10 cellular contexts compared by ENCODE assay signal in the genomic region with DNA sequence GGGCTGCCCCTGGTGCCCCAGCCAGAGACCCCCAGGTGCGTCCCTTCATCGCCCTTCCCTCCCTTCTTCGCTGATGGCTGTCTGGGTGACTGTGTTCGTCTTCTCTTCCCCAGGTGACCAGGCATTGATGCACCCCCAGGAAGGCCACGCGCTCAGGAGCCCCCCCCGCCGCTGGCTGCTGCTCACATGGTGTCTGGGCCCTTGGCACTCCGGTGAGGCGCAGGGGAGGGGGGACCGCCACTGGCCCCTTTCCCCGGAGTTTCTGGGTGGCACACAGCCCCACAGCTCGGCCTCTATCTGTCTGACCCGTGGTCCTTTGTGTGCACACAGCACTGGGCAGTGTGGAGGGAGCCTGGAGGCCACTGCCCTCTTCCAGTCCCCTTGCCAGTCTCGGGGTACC. TPM values are rescaled to one million over a fixed set of nuclear protein-coding genes. Genes with fewer than 3 reads are reported as not detected.
DNase-seq lines count a peak whose midpoint lies in the region; ATAC-seq and TF ChIP-seq lines count a peak whose summit lies in the region.
"Not testable (repeated sequence)": the region's sequence is repeated elsewhere in the genome, so short reads cannot be mapped to it uniquely, and the experiment has no call there.
"Had no signal": no experiment of that assay in that cellular context is flagged by ENCODE, and none has a peak within 500 bp of the region (broad histone marks: within the 10 kb centered on the region; RNA-seq: fewer than 3 reads in every experiment).

No MANE protein-coding gene starts in this region.

- intact Hi-C loops in Right ventricle myocardium superior (cut with DNase I); stomach (cut with DNase I; ENCODE audit: low total_unique reads): not testable (repeated sequence)

- 81% methylated on average over 4 of the region's 15 CpGs; no CpG with 5 or more reads in 1 of the 2 donors for WGBS in lung, 2 donors
- WGBS in stomach, 5 donors = 18 to 23% methylated on average over 3 of the region's 15 CpGs; no CpG with 5 or more reads in 3 of the 5 donors

- TF ChIP-seq EP300 in stomach (IDR thresholded peaks at IDR 0.05) = not testable (repeated sequence)

- POLR2A ChIA-PET in WTC11 (lab: Charles Lee) = not testable (repeated sequence)

- H3K27me3 Mint-ChIP-seq in WTC11 (ENCODE audit: low read depth); osteocyte (ENCODE audit: unreplicated experiment): not testable (repeated sequence)

- peak; percentile 12 for DNase-seq in WTC11 (ENCODE audit: low spot score)
- peak; percentile 9 for DNase-seq in activated naive CD4-positive, alpha-beta T cell treated with anti-CD3 and anti-CD28 coated beads, Interleukin-2, amount 50 U/mL, for 16 hours
- DNase-seq in Right ventricle myocardium superior = peak; percentile 38
- peak; percentile 18 for DNase-seq in islet precursor cell
- DNase-seq in lung (ENCODE audit: low spot score) = peak; percentile 27
- peak; percentile 76 for DNase-seq in osteocyte (ENCODE audit: extremely low spot score, unreplicated experiment)
- DNase-seq in stomach = peak; percentile 18

- CTCF ChIA-PET in WTC11 (lab: Charles Lee) = interaction anchor here (1.4 kb wide), 1 partner anchor 200 kb away, joined by 3 read pairs; no protein-coding TSS in a partner anchor

- TF ChIP-seq CTCF in WTC11 (IDR thresholded peaks at IDR 0.05); lung (IDR thresholded peaks at IDR 0.05; ENCODE audit: control extremely low read depth, extremely low read depth); osteocyte (IDR thresholded peaks at IDR 0.05); stomach (IDR thresholded peaks at IDR 0.05): not testable (repeated sequence)

- not testable (repeated sequence) for ATAC-seq in WTC11; Right ventricle myocardium superior (ENCODE audit: poor library complexity); lung (ENCODE audit: insufficient read depth, low FRiP score)

- not testable (repeated sequence) for H3K36me3 Mint-ChIP-seq in WTC11; osteocyte (ENCODE audit: unreplicated experiment)

- not testable (repeated sequence) for H3K4me3 ChIP-seq in lung, stomach

- not testable (repeated sequence) for H3K27ac ChIP-seq in lung (ENCODE audit: low read depth in 1 of 2, low read length in 1 of 2); stomach

- H3K9me3 Mint-ChIP-seq in WTC11; osteocyte (ENCODE audit: unreplicated experiment): not testable (repeated sequence)

- H3K27ac Mint-ChIP-seq in WTC11 = peak overlapping the region; percentile 89
- H3K27ac Mint-ChIP-seq in osteocyte (ENCODE audit: unreplicated experiment) = not testable (repeated sequence)

- H3K4me3 Mint-ChIP-seq in WTC11; osteocyte (ENCODE audit: unreplicated experiment): not testable (repeated sequence)

- not testable (repeated sequence) for H3K9me3 ChIP-seq in lung (ENCODE audit: control insufficient read depth in 2 of 2, insufficient read depth in 1 of 2, low read length in 1 of 2); stomach

- H3K27me3 ChIP-seq in lung (ENCODE audit: control insufficient read depth, insufficient read depth); stomach: not testable (repeated sequence)

- TF ChIP-seq POLR2A in stomach (IDR thresholded peaks at IDR 0.05) = not testable (repeated sequence)

- not testable (repeated sequence) for H3K4me1 ChIP-seq in lung (ENCODE audit: control insufficient read depth in 2 of 2, insufficient read depth in 2 of 2, low read length in 2 of 2)
- H3K4me1 ChIP-seq in stomach = peaks cover 5 to 19% (median 18%) of the 10 kb centered on the region in 4 donors

- H3K4me1 Mint-ChIP-seq in WTC11; osteocyte (ENCODE audit: unreplicated experiment): not testable (repeated sequence)

- peaks cover 0 to 30% of the 10 kb centered on the region in 2 donors for H3K36me3 ChIP-seq in lung (ENCODE audit: control insufficient read depth in 2 of 2, insufficient read depth in 2 of 2, low read length in 2 of 2)
- H3K36me3 ChIP-seq in stomach = peaks cover 23 to 43% (median 30%) of the 10 kb centered on the region in 4 donors

RNA-seq across cellular contexts. Expression of a gene that starts 24.5 kb away (rescaled TPM):
- total RNA-seq in WTC11 (2021) (4.8 to 6.4 TPM (median 5.2 TPM) in 3 replicates), Right ventricle myocardium superior (0.65 TPM), lung (1 to 10 TPM in 1 of 2 donors, under 1 TPM in 1; 0.31 to 4.7 TPM), osteocyte (1.2 and 2.1 TPM in 2 replicates), stomach (10 to 100 TPM in 1 of 5 donors, 1 to 10 TPM in 1, under 1 TPM in 1, not detected in 2; 0.73 to 69.2 (median 3.6) TPM)
- polyA plus RNA-seq in lung (1 to 10 TPM; 1.7 to 2.3 TPM), stomach (1 to 10 TPM; 1.8 to 5.8 (median 2.9) TPM)

RNA-seq across cellular contexts. Expression of a gene that starts 25.5 kb away (rescaled TPM):
- total RNA-seq in WTC11 (2021) = 30.4 to 33.3 TPM (median 31.2 TPM) in 3 replicates
- 1.4 TPM for total RNA-seq in Right ventricle myocardium superior
- 1 to 10 TPM; 3.8 to 6.1 TPM for total RNA-seq in lung
- polyA plus RNA-seq in lung = 1 to 10 TPM; 1.8 to 1.9 TPM
- total RNA-seq in osteocyte = 5.2 and 5.7 TPM in 2 replicates
- 1 to 10 TPM in 4 of 5 donors, under 1 TPM in 1; 0.45 to 7.4 (median 7.0) TPM for total RNA-seq in stomach
- polyA plus RNA-seq in stomach = 1 to 10 TPM in 2 of 3 donors, under 1 TPM in 1; 0.78 to 1.5 (median 1.2) TPM

RNA-seq across cellular contexts. Expression of a gene that starts 59.1 kb away (rescaled TPM):
- total RNA-seq in WTC11 (2021) (0.09 to 0.62 TPM (median 0.27 TPM) in 3 replicates), Right ventricle myocardium superior (not detected), lung (under 1 TPM; 0.09 to 0.21 TPM), osteocyte (0.47 and 0.59 TPM in 2 replicates), stomach (not detected)
- polyA plus RNA-seq in lung (under 1 TPM in 1 of 2 donors, not detected in 1; 0.08 TPM), stomach (under 1 TPM in 1 of 3 donors, not detected in 2; 0.03 TPM)
- total RNA-seq: Caco-2; CD4-positive, CD25-positive, alpha-beta regulatory T cell; GM23248 had no signal

Comparison
In these comparisons a context has a peak if more than half of its experiments do, and no peak if none do; other contexts are left out.
1. DNase-seq: peak in every context shown above with its lines; median percentile 76 in osteocyte; 38 in Right ventricle myocardium superior; 27 in lung; 18 in islet precursor cell; 18 in stomach; 12 in WTC11; 9 in activated naive CD4-positive, alpha-beta T cell treated with anti-CD3 and anti-CD28 coated beads, Interleukin-2, amount 50 U/mL, for 16 hours.